Comparison of ENCODE assay signal across 8 cellular contexts in genomic region chr1:58932820-58933598, GRCh38.
DNase-seq lines count a peak whose midpoint lies in the region; FAIRE-seq and TF ChIP-seq lines count a peak whose summit lies in the region.

No MANE protein-coding gene starts in this region.

- no peaks in the 10 kb centered on the region for H3K36me3 Mint-ChIP-seq in endothelial cell (ENCODE audit: low read depth, unreplicated experiment)

- H3K4me2 ChIP-seq in osteoblast (ENCODE audit: insufficient read depth, low read length) = no peak overlapping the region

- H3K79me2 ChIP-seq in osteoblast (ENCODE audit: insufficient read depth, low read length) = no peaks in the 10 kb centered on the region

- DNase-seq in GM04504 (ENCODE audit: low read depth) (peak; percentile 67), NCI-H510A (lab: John Stamatoyannopoulos, UW) (peak; percentile 89), endothelial cell (ENCODE audit: low spot score) (no peak), osteoblast (ENCODE audit: insufficient read length, low spot score, missing footprints) (peak; percentile 82), retina (no peak), KG1 (lab: John Stamatoyannopoulos, UW) (no peak), GM12891 (ENCODE audit: insufficient read length, low spot score) (no peak)
- no peak for DNase-seq in stimulated activated CD4-positive, alpha-beta T cell treated with anti-CD3 and anti-CD28 coated beads, Interleukin-4, amount 100 ng/mL, for 24 hours

- H3K9me3 Mint-ChIP-seq in endothelial cell (ENCODE audit: unreplicated experiment) = no peaks in the 10 kb centered on the region

- H2AFZ ChIP-seq in osteoblast (ENCODE audit: low read length) = peak overlapping the region; percentile 40

- H3K27me3 ChIP-seq in osteoblast (ENCODE audit: insufficient read depth, low read length) = no peaks in the 10 kb centered on the region

- H3K4me1 ChIP-seq in osteoblast (ENCODE audit: insufficient read depth, low read length) = peaks cover 20% of the 10 kb centered on the region

- H3K27ac Mint-ChIP-seq in endothelial cell (ENCODE audit: unreplicated experiment) = peak overlapping the region; percentile 75

- H3K4me1 Mint-ChIP-seq in endothelial cell (ENCODE audit: unreplicated experiment) = peaks cover 34% of the 10 kb centered on the region

- no peaks in the 10 kb centered on the region for H3K36me3 ChIP-seq in osteoblast (ENCODE audit: insufficient read depth, low read length)

- TF ChIP-seq CTCF in endothelial cell (IDR thresholded peaks at IDR 0.05; ENCODE audit: unreplicated experiment) (no peak), osteoblast (IDR thresholded peaks at IDR 0.05; ENCODE audit: extremely low read depth, low read depth, low read length) (no peak)

- no peaks in the 10 kb centered on the region for H4K20me1 ChIP-seq in osteoblast (ENCODE audit: insufficient read depth, low read length)

- H3K4me3 ChIP-seq in osteoblast (ENCODE audit: insufficient read depth, low read length) = no peak overlapping the region

- H3K27ac ChIP-seq in osteoblast (ENCODE audit: low read depth, low read length) = peak overlapping the region; percentile 50

- no peak overlapping the region for H3K4me3 Mint-ChIP-seq in endothelial cell (ENCODE audit: unreplicated experiment)

- H3K9me3 ChIP-seq in osteoblast (ENCODE audit: low read depth, low read length) = no peaks in the 10 kb centered on the region

- no peak for TF ChIP-seq POLR2A in GM12891 (IDR thresholded peaks at IDR 0.05; ENCODE audit: low read depth, low read length)

- FAIRE-seq in GM12891 (lab: Jason Lieb, UNC) = no peak

- no peaks in the 10 kb centered on the region for H3K27me3 Mint-ChIP-seq in endothelial cell (ENCODE audit: unreplicated experiment)

TF ChIP-seq in GM12891, 5 proteins besides CTCF, POLR2A, EP300 and RAD21:
- TF ChIP-seq POLR2AphosphoS5 (IDR thresholded peaks at IDR 0.05; ENCODE audit: low read depth, low read length) (no peak), TAF1 (IDR thresholded peaks at IDR 0.05; ENCODE audit: low read depth, low read length) (no peak), SPI1 (IDR thresholded peaks at IDR 0.05; ENCODE audit: low read depth, low read length) (no peak), POU2F2 (IDR thresholded peaks at IDR 0.05; ENCODE audit: low read depth, low read length) (no peak), PAX5 (IDR thresholded peaks at IDR 0.05; ENCODE audit: insufficient read depth, low read length, severe bottlenecking) (no peak)

Comparison
In these comparisons a context has a peak if more than half of its experiments do, and no peak if none do; other contexts are left out.
1. DNase-seq: peak in GM04504 (single experiment), NCI-H510A (single experiment) and osteoblast (single experiment); none in endothelial cell (single experiment), retina (single experiment), KG1 (single experiment), GM12891 (single experiment) and stimulated activated CD4-positive, alpha-beta T cell treated with anti-CD3 and anti-CD28 coated beads, Interleukin-4, amount 100 ng/mL, for 24 hours (single experiment).